12 cellular contexts compared by ENCODE assay signal in genomic region chr1:201137579-201138310, GRCh38. TPM values are rescaled to one million over a fixed set of nuclear protein-coding genes. Genes with fewer than 3 reads are reported as not detected.
DNase-seq lines count a peak whose midpoint lies in the region; ATAC-seq and TF ChIP-seq lines count a peak whose summit lies in the region.
"Had no signal": no experiment of that assay in that cellular context is flagged by ENCODE, and none has a peak within 500 bp of the region (broad histone marks: within the 10 kb centered on the region; RNA-seq: fewer than 3 reads in every experiment).

No MANE protein-coding gene starts in this region.

- H3K4me3 ChIP-seq in SK-N-SH (ENCODE audit: low read depth in 2 of 2, low read length in 1 of 2), result no peak overlapping the region; a peak in 1 of 4 replicates
- no peak overlapping the region for H3K4me3 ChIP-seq in fibroblast of the aortic adventitia (ENCODE audit: low read depth, low read length)
- H3K4me3 ChIP-seq: K562 had no signal

- H3K36me3 Mint-ChIP-seq in activated CD4-positive, alpha-beta memory T cell treated with anti-CD3 and anti-CD28 coated beads, Interleukin-2, amount 10 ng/mL, durations not matched to agents 7 days and 5 days (ENCODE audit: low read depth), result no peaks in the 10 kb centered on the region

- no peak for TF ChIP-seq RAD21 in SK-N-SH (IDR thresholded peaks at IDR 0.05; ENCODE audit: low read length)

- no peaks in the 10 kb centered on the region for H3K79me2 ChIP-seq in SK-N-SH (ENCODE audit: insufficient read depth)

- peaks cover 19 to 21% of the 10 kb centered on the region in 2 experiments; a peak in 2 of 4 replicates for H3K4me1 ChIP-seq in SK-N-SH (ENCODE audit: control insufficient read depth in 1 of 2, insufficient read depth in 2 of 2, low read depth in 1 of 2, low read length in 1 of 2)
- H3K4me1 ChIP-seq: Caco-2 had no signal

- peak; percentile 59 for ATAC-seq in omental fat pad (ENCODE audit: low FRiP score)
- no peak for ATAC-seq in GM19324 (IDR thresholded peaks at IDR 0.05; ENCODE audit: low FRiP score, unreplicated experiment)
- ATAC-seq: K562 had no signal

- peaks cover 8 to 69% of the 10 kb centered on the region in 2 experiments for H3K36me3 ChIP-seq in SK-N-SH (replicated peaks in 1 of 2; ENCODE audit: control insufficient read depth in 1 of 2, insufficient read depth in 2 of 2, low read length in 1 of 2)

- POLR2A ChIA-PET in SK-N-SH (lab: Yijun Ruan, JAX), result interaction anchor here (0.9 kb wide), 1 partner anchor 16 kb away, joined by 3 read pairs; the partner anchor contains the start of gene TMEM9
- POLR2A ChIA-PET in activated CD4-positive, alpha-beta memory T cell treated with anti-CD3 and anti-CD28 coated beads, Interleukin-2, amount 10 ng/mL, durations not matched to agents 7 days and 5 days (lab: Charles Lee), result interaction anchor here (1.0 kb wide), 1 partner anchor 9 kb away, joined by 3 read pairs; no protein-coding TSS in a partner anchor

- CTCF ChIA-PET in SK-N-SH (lab: Yijun Ruan, JAX), result interaction anchor here (0.8 to 2.0 kb wide), 6 partner anchors 11 to 375 kb away, joined by 3 to 13 read pairs (median 4); partner anchors contain the start of gene TMEM9
- CTCF ChIA-PET in activated CD4-positive, alpha-beta memory T cell treated with anti-CD3 and anti-CD28 coated beads, Interleukin-2, amount 10 ng/mL, durations not matched to agents 7 days and 5 days (lab: Charles Lee), result interaction anchor here (1.0 kb wide), 1 partner anchor 19 kb away, joined by 4 read pairs; no protein-coding TSS in a partner anchor

- H3F3A ChIP-seq in SK-N-SH (replicated peaks; ENCODE audit: insufficient read depth), result peaks cover 19% of the 10 kb centered on the region

- no peaks in the 10 kb centered on the region for H3K27me3 Mint-ChIP-seq in activated CD4-positive, alpha-beta memory T cell treated with anti-CD3 and anti-CD28 coated beads, Interleukin-2, amount 10 ng/mL, durations not matched to agents 7 days and 5 days

- H3K9me3 ChIP-seq in SK-N-SH, result no peaks in the 10 kb centered on the region
- H3K9me3 ChIP-seq: Caco-2 had no signal

- no peak for TF ChIP-seq EP300 in SK-N-SH (IDR thresholded peaks at IDR 0.05; ENCODE audit: borderline replicate concordance in 1 of 2, low read depth in 1 of 2, low read length in 1 of 2)

- peaks cover 9% of the 10 kb centered on the region; the same call in 1 of the 2 replicates for H4K20me1 ChIP-seq in SK-N-SH (ENCODE audit: insufficient read depth)

- DNase-seq in AG08395 (ENCODE audit: low spot score) (peak; percentile 93), SK-N-SH (no peak), fibroblast of the aortic adventitia (ENCODE audit: low read depth) (peak; percentile 95), omental fat pad (ENCODE audit: low spot score) (no peak), NCI-H526 (lab: John Stamatoyannopoulos, UW) (no peak), NCI-H2029 (lab: John Stamatoyannopoulos, UW) (no peak)
- no peak for DNase-seq in activated CD4-positive, alpha-beta memory T cell treated with anti-CD3 and anti-CD28 coated beads, Interleukin-2, amount 10 ng/mL, durations not matched to agents 7 days and 5 days
- DNase-seq: activated gamma-delta T cell, Caco-2 had no signal

- H3K27ac Mint-ChIP-seq in activated CD4-positive, alpha-beta memory T cell treated with anti-CD3 and anti-CD28 coated beads, Interleukin-2, amount 10 ng/mL, durations not matched to agents 7 days and 5 days, result no peak overlapping the region

- no peaks in the 10 kb centered on the region for H3K9me2 ChIP-seq in SK-N-SH

- TF ChIP-seq CTCF in SK-N-SH (IDR thresholded peaks at IDR 0.05) (no peak), fibroblast of the aortic adventitia (IDR thresholded peaks at IDR 0.05; ENCODE audit: insufficient read depth, low read length) (no peak), omental fat pad (IDR thresholded peaks at IDR 0.05) (no peak)

- H3K9ac ChIP-seq in SK-N-SH, result no peak overlapping the region

- H3K27me3 ChIP-seq in SK-N-SH (ENCODE audit: insufficient read depth), result no peaks in the 10 kb centered on the region

- WGBS in SK-N-SH (ENCODE audit: low lambda C conversion rate), result 64% methylated on average over 6 of the region's 6 CpGs

- H3K27ac ChIP-seq in SK-N-SH (ENCODE audit: low read depth in 2 of 2, low read length in 1 of 2), result peak overlapping the region in 1 of 2 experiments; percentile 76; a peak in 2 of 4 replicates

- H3K4me1 Mint-ChIP-seq in activated CD4-positive, alpha-beta memory T cell treated with anti-CD3 and anti-CD28 coated beads, Interleukin-2, amount 10 ng/mL, durations not matched to agents 7 days and 5 days, result no peaks in the 10 kb centered on the region

- H3K9me3 Mint-ChIP-seq in activated CD4-positive, alpha-beta memory T cell treated with anti-CD3 and anti-CD28 coated beads, Interleukin-2, amount 10 ng/mL, durations not matched to agents 7 days and 5 days, result no peaks in the 10 kb centered on the region

- no peak overlapping the region for H3K4me3 Mint-ChIP-seq in activated CD4-positive, alpha-beta memory T cell treated with anti-CD3 and anti-CD28 coated beads, Interleukin-2, amount 10 ng/mL, durations not matched to agents 7 days and 5 days

- H2AFZ ChIP-seq in SK-N-SH (ENCODE audit: low read depth), result no peak overlapping the region

- H3K4me2 ChIP-seq in SK-N-SH, result peak overlapping the region; percentile 44; the same call in 1 of the 2 replicates

TF ChIP-seq in SK-N-SH, 30 proteins besides CTCF, POLR2A, EP300 and RAD21 (continues in another document):
- TF ChIP-seq REST (IDR thresholded peaks at IDR 0.05; ENCODE audit: low read depth, low read length), result 0 out of 2 replicates have a peak, but pooled peaks have one; percentile 27
- TF ChIP-seq EZH2phosphoT487 (IDR thresholded peaks at IDR 0.05; ENCODE audit: borderline replicate concordance, low read depth), result no peak
- no peak for TF ChIP-seq SIN3A (IDR thresholded peaks at IDR 0.05; ENCODE audit: borderline replicate concordance, low read depth, low read length)
- TF ChIP-seq FOXM1 (IDR thresholded peaks at IDR 0.05; ENCODE audit: low read depth), result no peak
- 0 out of 2 replicates have a peak, but pooled peaks have one; percentile 30 for TF ChIP-seq JUND (IDR thresholded peaks at IDR 0.05)

RNA-seq across cellular contexts. Expression of gene ASCL5, which starts 10.8 kb away (rescaled TPM):
- 0.05 TPM in 1 of 2 replicates, not detected in the other for polyA plus RNA-seq in SK-N-SH (2012; rRNA removed)
- not detected in 2 replicates for polyA plus RNA-seq in SK-N-SH (2012; cell fraction: cytosol; rRNA removed)
- 0.04 and 0.06 TPM in 2 replicates for polyA plus RNA-seq in SK-N-SH (2012; cell fraction: nucleus; rRNA removed)
- total RNA-seq in fibroblast of the aortic adventitia (ENCODE audit: low replicate concordance), result not detected in 2 replicates
- total RNA-seq in omental fat pad, result not detected
- not detected for total RNA-seq in activated CD4-positive, alpha-beta memory T cell treated with anti-CD3 and anti-CD28 coated beads, Interleukin-2, amount 10 ng/mL, durations not matched to agents 7 days and 5 days
- total RNA-seq: liver had no signal
- polyA plus RNA-seq: K562, liver had no signal

RNA-seq across cellular contexts. Expression of gene TMEM9, which starts 16.5 kb away (rescaled TPM):
- 126 and 160 TPM in 2 replicates for polyA plus RNA-seq in SK-N-SH (2012; rRNA removed)
- 72.5 and 122 TPM in 2 replicates for polyA plus RNA-seq in SK-N-SH (2012; cell fraction: cytosol; rRNA removed)
- polyA plus RNA-seq in SK-N-SH (2012; cell fraction: nucleus; rRNA removed), result 97.8 and 148 TPM in 2 replicates
- total RNA-seq in fibroblast of the aortic adventitia (ENCODE audit: low replicate concordance), result 24.0 and 35.1 TPM in 2 replicates
- total RNA-seq in omental fat pad, result 10 to 100 TPM; 26.2 to 53.8 (median 45.7) TPM
- total RNA-seq in activated CD4-positive, alpha-beta memory T cell treated with anti-CD3 and anti-CD28 coated beads, Interleukin-2, amount 10 ng/mL, durations not matched to agents 7 days and 5 days, result 10 to 100 TPM; 16.8 to 19.8 TPM

RNA-seq across cellular contexts. Expression of gene CACNA1S, which starts 25.5 kb away (rescaled TPM):
- polyA plus RNA-seq in SK-N-SH (2012; rRNA removed), result not detected in 2 replicates
- polyA plus RNA-seq in SK-N-SH (2012; cell fraction: cytosol; rRNA removed), result 0.01 TPM in 1 of 2 replicates, not detected in the other
- not detected in 2 replicates for polyA plus RNA-seq in SK-N-SH (2012; cell fraction: nucleus; rRNA removed)
- total RNA-seq in fibroblast of the aortic adventitia (ENCODE audit: low replicate concordance), result not detected in 2 replicates
- not detected for total RNA-seq in omental fat pad
- not detected for total RNA-seq in activated CD4-positive, alpha-beta memory T cell treated with anti-CD3 and anti-CD28 coated beads, Interleukin-2, amount 10 ng/mL, durations not matched to agents 7 days and 5 days
- total RNA-seq: K562 had no signal
- polyA plus RNA-seq: K562, liver had no signal

RNA-seq across cellular contexts. Expression of gene IGFN1, which starts 52.9 kb away (rescaled TPM):
- 0.08 and 0.18 TPM in 2 replicates for polyA plus RNA-seq in SK-N-SH (2012; rRNA removed)
- polyA plus RNA-seq in SK-N-SH (2012; cell fraction: cytosol; rRNA removed), result 0.03 and 0.04 TPM in 2 replicates
- polyA plus RNA-seq in SK-N-SH (2012; cell fraction: nucleus; rRNA removed), result 0.46 and 0.90 TPM in 2 replicates
- total RNA-seq in fibroblast of the aortic adventitia (ENCODE audit: low replicate concordance) (under 0.01 and 0.74 TPM in 2 replicates), omental fat pad (under 1 TPM in 1 of 4 donors, not detected in 3; 0.12 TPM)
- not detected for total RNA-seq in activated CD4-positive, alpha-beta memory T cell treated with anti-CD3 and anti-CD28 coated beads, Interleukin-2, amount 10 ng/mL, durations not matched to agents 7 days and 5 days
- total RNA-seq: K562 had no signal

Comparison
In these comparisons a context has a peak if more than half of its experiments do, and no peak if none do; other contexts are left out.
1. DNase-seq: peak in AG08395 (single experiment) and fibroblast of the aortic adventitia (single experiment); none in SK-N-SH (single experiment), omental fat pad (single experiment), NCI-H526 (0 of 2), activated CD4-positive, alpha-beta memory T cell treated with anti-CD3 and anti-CD28 coated beads, Interleukin-2, amount 10 ng/mL, durations not matched to agents 7 days and 5 days (single experiment) and NCI-H2029 (single experiment).